8 cellular contexts compared by ENCODE assay signal in genomic region chr12:108950991-108951739, GRCh38.
DNase-seq lines count a peak whose midpoint lies in the region; ATAC-seq, FAIRE-seq and TF ChIP-seq lines count a peak whose summit lies in the region.

No MANE protein-coding gene starts in this region.

- peak; percentile 91 for TF ChIP-seq CTCF in A673 (conservative IDR thresholded peaks at IDR 0.05; ENCODE audit: low read depth, low read length)
- TF ChIP-seq CTCF in VCaP (conservative IDR thresholded peaks at IDR 0.05) = peak; percentile 96
- peak; percentile 41 to 88 (median 79) for TF ChIP-seq CTCF in breast epithelium (IDR thresholded peaks at IDR 0.05)

- BruUV-seq in A673 (replicated peaks; lab: Mats Ljungman, UMichigan) = no TSS peak

- peak overlapping the region; percentile 12 for H3K4me3 ChIP-seq in A673 (ENCODE audit: low read depth, low read length, poor library complexity, severe bottlenecking)
- H3K4me3 ChIP-seq in breast epithelium = peak overlapping the region in 1 of 3 donors; percentile 1

- no peak for ATAC-seq in GM18520 (IDR thresholded peaks at IDR 0.05; ENCODE audit: unreplicated experiment)

- DNase-seq in A673 (ENCODE audit: low spot score) (peak; percentile 73), GM19240 (ENCODE audit: insufficient read length, low spot score) (peak; percentile 29), NCI-H2107 treated with DMSO at 0.1 percent for 48 hours (lab: John Stamatoyannopoulos, UW; ENCODE audit: unreplicated experiment) (peak; percentile 80), breast epithelium (ENCODE audit: low spot score in 2 of 2) (peak; percentile 76)
- DNase-seq in stimulated activated CD4-positive, alpha-beta T cell treated with anti-CD3 and anti-CD28 coated beads, Interleukin-15, amount 100 ng/mL, for 24 hours = peak; percentile 74

- H3K27ac ChIP-seq in A673 (ENCODE audit: low read depth, low read length, poor library complexity, severe bottlenecking) (no peak overlapping the region), VCaP (peak overlapping the region; percentile 40; the same call in 1 of the 2 replicates), breast epithelium (peak overlapping the region in 1 of 2 donors; percentile 42)

- H3K36me3 ChIP-seq in A673 (ENCODE audit: insufficient read depth, low read length, poor library complexity, severe bottlenecking) = no peaks in the 10 kb centered on the region
- no peaks in the 10 kb centered on the region for H3K36me3 ChIP-seq in breast epithelium

- POLR2A ChIA-PET in A673 (lab: Charles Lee; ENCODE audit: low non-redundant PET) = no interaction called here

- H3K9me3 ChIP-seq in A673 (ENCODE audit: low read depth, low read length, poor library complexity, severe bottlenecking) (peaks cover 4% of the 10 kb centered on the region), breast epithelium (peaks cover 5 to 11% of the 10 kb centered on the region in 2 donors)

- no peak for TF ChIP-seq POLR2A in breast epithelium (IDR thresholded peaks at IDR 0.05)

- intact Hi-C loops in A673 (cut with micrococcal nuclease; ENCODE audit: unreplicated experiment) = loop anchor here (5.0 to 10.0 kb wide), 3 partner anchors 144 to 389 kb away; partner anchors contain the start of genes ALKBH2, ISCU, SART3 and UNG
- intact Hi-C loops in breast epithelium (cut with DNase I; ENCODE audit: low total_unique reads) = no loop called here

- peak; percentile 76 for FAIRE-seq in islet of Langerhans (lab: Jason Lieb, UNC)

- CTCF ChIA-PET in A673 (lab: Charles Lee) = interaction anchor here (0.5 to 0.8 kb wide), 3 partner anchors 67 to 334 kb away, joined by 3 to 5 read pairs (median 3); no protein-coding TSS in a partner anchor

- H3K27me3 ChIP-seq in A673 (replicated peaks; ENCODE audit: insufficient read depth, low read depth, low read length, poor library complexity) = no peaks in the 10 kb centered on the region
- H3K27me3 ChIP-seq in breast epithelium = no peaks in the 10 kb centered on the region

- H3K4me1 ChIP-seq in A673 (ENCODE audit: insufficient read depth, low read length, poor library complexity, severe bottlenecking) = peaks cover 7% of the 10 kb centered on the region
- peaks cover 0 to 7% of the 10 kb centered on the region in 2 donors for H3K4me1 ChIP-seq in breast epithelium

Comparison
In these comparisons a context has a peak if more than half of its experiments do, and no peak if none do; other contexts are left out.
1. DNase-seq: peak in every context shown above with its lines; median percentile 80 in NCI-H2107 treated with DMSO at 0.1 percent for 48 hours; 76 in breast epithelium; 74 in stimulated activated CD4-positive, alpha-beta T cell treated with anti-CD3 and anti-CD28 coated beads, Interleukin-15, amount 100 ng/mL, for 24 hours; 73 in A673; 29 in GM19240.